ENCODE assay signal across 28 cellular contexts in genomic region chrX:44946771-44947170, GRCh38.
DNase-seq lines count a peak whose midpoint lies in the region; ATAC-seq, FAIRE-seq and TF ChIP-seq lines count a peak whose summit lies in the region.
"Had no signal": no experiment of that assay in that cellular context is flagged by ENCODE, and none has a peak within 500 bp of the region (broad histone marks: within the 10 kb centered on the region; RNA-seq: fewer than 3 reads in every experiment).

No MANE protein-coding gene starts in this region.

- no peaks in the 10 kb centered on the region for H3K27me3 Mint-ChIP-seq in CD8-positive, alpha-beta T cell (ENCODE audit: low read depth)
- H3K27me3 Mint-ChIP-seq: activated CD4-positive, alpha-beta memory T cell treated with anti-CD3 and anti-CD28 coated beads, Interleukin-2, amount 10 ng/mL, durations not matched to agents 7 days and 5 days had no signal

- H3K9me3 ChIP-seq in CD8-positive, alpha-beta T cell (ENCODE audit: low read length), result no peaks in the 10 kb centered on the region
- H3K9me3 ChIP-seq: gastrocnemius medialis, vagina had no signal

- DNase-seq in SIG-M5 treated with dmso at 0.1 percent for 504 hours (lab: John Stamatoyannopoulos, UW; ENCODE audit: unreplicated experiment) (peak; percentile 10), SIG-M5 (lab: John Stamatoyannopoulos, UW) (no peak), RKO (ENCODE audit: low spot score) (peak; percentile 20), myocyte (ENCODE audit: low read depth) (peak; percentile 0)
- no peak for DNase-seq in CD8-positive, alpha-beta T cell
- DNase-seq: ACHN; activated CD4-positive, alpha-beta memory T cell treated with anti-CD3 and anti-CD28 coated beads, Interleukin-2, amount 10 ng/mL, durations not matched to agents 7 days and 5 days; activated naive CD4-positive, alpha-beta T cell treated with Interleukin-2 at 50 U/mL for 16 hours; anterior cingulate cortex; C1 segment of cervical spinal cord; gastrocnemius medialis; HCEC 1CT; KBM-7; left colon; midbrain; NCI-H1092 treated with DMSO at 0.1 percent for 48 hours; NCI-H524 treated with DMSO at 0.1 percent for 48 hours; psoas muscle; Right ventricle myocardium superior; spleen; stimulated activated CD4-positive, alpha-beta T cell treated with anti-CD3 and anti-CD28 coated beads, Interleukin-4, amount 100 ng/mL, for 4 hours; substantia nigra had no signal

- peaks cover 11% of the 10 kb centered on the region for H3K4me1 ChIP-seq in CD8-positive, alpha-beta T cell (ENCODE audit: insufficient read depth, low read length)

- peaks cover 9% of the 10 kb centered on the region for H3K36me3 Mint-ChIP-seq in CD8-positive, alpha-beta T cell

- no peak for TF ChIP-seq CTCF in CD8-positive, alpha-beta T cell (IDR thresholded peaks at IDR 0.05)

- peaks cover 3% of the 10 kb centered on the region for H3K9me3 Mint-ChIP-seq in CD8-positive, alpha-beta T cell

- no peak overlapping the region for H3K27ac ChIP-seq in CD8-positive, alpha-beta T cell (ENCODE audit: low read depth, low read length)
- H3K27ac ChIP-seq: gastrocnemius medialis, psoas muscle, spleen, vagina, VCaP had no signal

- FAIRE-seq in endometrium (lab: Jason Lieb, UNC), result peak; percentile 51

- no peak overlapping the region for H3K4me3 ChIP-seq in CD8-positive, alpha-beta T cell (ENCODE audit: low read depth, low read length)
- H3K4me3 ChIP-seq: gastrocnemius medialis, psoas muscle, spleen, vagina had no signal

- CTCF ChIA-PET in CD8-positive, alpha-beta T cell (lab: Charles Lee), result no interaction called here

- H3K4me3 Mint-ChIP-seq in CD8-positive, alpha-beta T cell, result no peak overlapping the region
- H3K4me3 Mint-ChIP-seq: activated CD4-positive, alpha-beta memory T cell treated with anti-CD3 and anti-CD28 coated beads, Interleukin-2, amount 10 ng/mL, durations not matched to agents 7 days and 5 days; T-helper 1 cell treated with Interleukin-12 subunit alpha and Interleukin-12 subunit beta and Interleukin-4 antibody, amounts not matched to agents 30 μg/mL and 1 μg/mL, for 36 hours had no signal

- H3K27ac Mint-ChIP-seq in CD8-positive, alpha-beta T cell, result no peak overlapping the region
- H3K27ac Mint-ChIP-seq: activated CD4-positive, alpha-beta memory T cell treated with anti-CD3 and anti-CD28 coated beads, Interleukin-2, amount 10 ng/mL, durations not matched to agents 7 days and 5 days; T-helper 1 cell treated with Interleukin-12 subunit alpha and Interleukin-12 subunit beta and Interleukin-4 antibody, amounts not matched to agents 30 μg/mL and 1 μg/mL, for 36 hours had no signal

- POLR2A ChIA-PET in CD8-positive, alpha-beta T cell (lab: Charles Lee), result no interaction called here

- H3K36me3 ChIP-seq in CD8-positive, alpha-beta T cell (ENCODE audit: insufficient read depth, low read length), result no peaks in the 10 kb centered on the region
- H3K36me3 ChIP-seq: gastrocnemius medialis, vagina had no signal

- H3K4me1 Mint-ChIP-seq in CD8-positive, alpha-beta T cell (ENCODE audit: low read depth), result peaks cover 34% of the 10 kb centered on the region

- no peak for ATAC-seq in CD8-positive, alpha-beta T cell
- ATAC-seq in GM18907 (IDR thresholded peaks at IDR 0.05; ENCODE audit: unreplicated experiment) (no peak), HG02763 (IDR thresholded peaks at IDR 0.05; ENCODE audit: unreplicated experiment) (no peak)
- ATAC-seq: gastrocnemius medialis, left colon, psoas muscle had no signal

- H3K27me3 ChIP-seq in CD8-positive, alpha-beta T cell (ENCODE audit: insufficient read depth, low read length), result no peaks in the 10 kb centered on the region
- H3K27me3 ChIP-seq: gastrocnemius medialis, spleen, vagina had no signal

- intact Hi-C loops in CD8-positive, alpha-beta T cell (cut with DNase I, micrococcal nuclease), result no loop called here

Comparison
In these comparisons a context has a peak if more than half of its experiments do, and no peak if none do; other contexts are left out.
1. DNase-seq: peak in SIG-M5 treated with dmso at 0.1 percent for 504 hours (single experiment), RKO (single experiment) and myocyte (single experiment); none in SIG-M5 (single experiment) and CD8-positive, alpha-beta T cell (0 of 7).